Comparison of ENCODE assay signal across 2 cellular contexts in the genomic region with DNA sequence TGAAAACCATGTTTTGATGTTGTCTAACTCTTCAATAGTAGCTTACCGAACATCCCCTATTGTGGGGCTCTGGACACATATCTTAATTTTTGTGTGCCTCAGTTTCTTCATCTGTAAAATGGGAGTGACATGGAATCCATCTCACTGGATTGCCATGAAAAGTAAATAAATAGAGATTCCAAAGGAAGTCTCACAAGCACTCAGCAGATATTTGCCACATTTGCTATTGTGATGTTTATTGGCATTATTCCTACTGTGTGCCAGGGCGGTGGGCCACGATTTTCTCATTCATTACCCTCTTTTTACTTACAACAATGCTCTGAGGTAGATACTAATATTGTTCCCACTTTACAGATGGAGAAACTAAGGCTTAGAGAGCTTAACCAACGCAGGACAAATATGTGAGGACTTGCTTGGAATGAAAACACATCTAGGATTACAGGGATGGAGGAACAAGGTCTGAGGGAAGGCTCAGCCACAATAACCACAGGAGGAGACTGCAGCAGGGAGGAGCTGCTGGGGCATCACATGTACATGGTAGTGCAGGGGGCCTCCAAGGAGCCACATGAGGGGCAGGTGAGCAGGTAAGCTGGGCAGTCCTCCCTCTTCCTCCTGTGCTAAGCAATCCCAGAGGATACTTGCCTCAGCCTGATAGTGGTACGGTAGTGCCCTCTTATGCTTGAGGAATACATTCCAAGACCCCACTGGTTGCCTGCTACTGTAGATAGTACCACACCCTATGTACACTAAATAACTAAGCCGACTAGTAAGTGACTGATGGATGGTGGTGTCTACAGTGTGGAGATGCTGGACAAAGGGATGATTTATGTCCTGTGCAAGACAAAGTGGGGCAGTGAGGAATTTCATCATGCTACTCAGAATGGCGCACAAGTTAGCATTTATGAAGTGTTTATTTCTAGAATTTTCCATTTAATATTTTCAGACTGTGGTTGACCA.
A peak's percentile ranks its signal among the peaks of the same experiment; 100 is the strongest.
TF ChIP-seq lines count a peak whose summit lies in the region.

No MANE protein-coding gene starts in this region.

TF ChIP-seq in A549, 52 proteins besides CTCF, POLR2A, EP300 and RAD21 (continued from another document and continues in another):
- TF ChIP-seq, protein P1, sequence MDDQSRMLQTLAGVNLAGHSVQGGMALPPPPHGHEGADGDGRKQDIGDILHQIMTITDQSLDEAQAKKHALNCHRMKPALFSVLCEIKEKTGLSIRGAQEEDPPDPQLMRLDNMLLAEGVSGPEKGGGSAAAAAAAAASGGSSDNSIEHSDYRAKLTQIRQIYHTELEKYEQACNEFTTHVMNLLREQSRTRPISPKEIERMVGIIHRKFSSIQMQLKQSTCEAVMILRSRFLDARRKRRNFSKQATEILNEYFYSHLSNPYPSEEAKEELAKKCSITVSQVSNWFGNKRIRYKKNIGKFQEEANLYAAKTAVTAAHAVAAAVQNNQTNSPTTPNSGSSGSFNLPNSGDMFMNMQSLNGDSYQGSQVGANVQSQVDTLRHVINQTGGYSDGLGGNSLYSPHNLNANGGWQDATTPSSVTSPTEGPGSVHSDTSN (IDR thresholded peaks at IDR 0.05): 0 out of 2 replicates have a peak, but pooled peaks have one; percentile 15
- TF ChIP-seq HEYL (CRISPR knock-in tag; IDR thresholded peaks at IDR 0.05) (no peak), FOSB (CRISPR knock-in tag; IDR thresholded peaks at IDR 0.05) (no peak), CEBPB (IDR thresholded peaks at IDR 0.05) (peak in 1 of 2 experiments; percentile 59; a peak in 1 of 4 replicates), RARB (CRISPR knock-in tag; IDR thresholded peaks at IDR 0.05) (no peak), SREBF2 (IDR thresholded peaks at IDR 0.05) (no peak), BHLHE40 (IDR thresholded peaks at IDR 0.05; ENCODE audit: low read depth, low read length) (no peak), CHD2 (IDR thresholded peaks at IDR 0.05; ENCODE audit: low read length, partially characterized antibody) (no peak), CBX2 (IDR thresholded peaks at IDR 0.05; ENCODE audit: borderline replicate concordance, low read depth) (no peak), TP53 (CRISPR knock-in tag; IDR thresholded peaks at IDR 0.05) (no peak), ESRRA (IDR thresholded peaks at IDR 0.05; ENCODE audit: borderline replicate concordance, low read length) (no peak), CHD4 (IDR thresholded peaks at IDR 0.05; ENCODE audit: borderline replicate concordance) (peak; percentile 93), MYC (IDR thresholded peaks at IDR 0.05; ENCODE audit: borderline replicate concordance, low read length) (no peak), MAFK (IDR thresholded peaks at IDR 0.05; ENCODE audit: partially characterized antibody) (no peak), TFCP2L1 (CRISPR knock-in tag; IDR thresholded peaks at IDR 0.05) (no peak), NFE2L2 (conservative IDR thresholded peaks at IDR 0.05; ENCODE audit: low read length) (no peak), PHF8 (IDR thresholded peaks at IDR 0.05; ENCODE audit: borderline replicate concordance, low read depth) (no peak), HOXB5 (CRISPR knock-in tag; IDR thresholded peaks at IDR 0.05) (peak; percentile 87), ZC3H11A (IDR thresholded peaks at IDR 0.05) (no peak), POLR2AphosphoS2 (conservative IDR thresholded peaks at IDR 0.05; ENCODE audit: low read length) (no peak), RFX5 (IDR thresholded peaks at IDR 0.05) (no peak)
- TF ChIP-seq, protein P2, sequence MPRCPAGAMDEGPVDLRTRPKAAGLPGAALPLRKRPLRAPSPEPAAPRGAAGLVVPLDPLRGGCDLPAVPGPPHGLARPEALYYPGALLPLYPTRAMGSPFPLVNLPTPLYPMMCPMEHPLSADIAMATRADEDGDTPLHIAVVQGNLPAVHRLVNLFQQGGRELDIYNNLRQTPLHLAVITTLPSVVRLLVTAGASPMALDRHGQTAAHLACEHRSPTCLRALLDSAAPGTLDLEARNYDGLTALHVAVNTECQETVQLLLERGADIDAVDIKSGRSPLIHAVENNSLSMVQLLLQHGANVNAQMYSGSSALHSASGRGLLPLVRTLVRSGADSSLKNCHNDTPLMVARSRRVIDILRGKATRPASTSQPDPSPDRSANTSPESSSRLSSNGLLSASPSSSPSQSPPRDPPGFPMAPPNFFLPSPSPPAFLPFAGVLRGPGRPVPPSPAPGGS (IDR thresholded peaks at IDR 0.05): no peak
- TF ChIP-seq, protein P3, sequence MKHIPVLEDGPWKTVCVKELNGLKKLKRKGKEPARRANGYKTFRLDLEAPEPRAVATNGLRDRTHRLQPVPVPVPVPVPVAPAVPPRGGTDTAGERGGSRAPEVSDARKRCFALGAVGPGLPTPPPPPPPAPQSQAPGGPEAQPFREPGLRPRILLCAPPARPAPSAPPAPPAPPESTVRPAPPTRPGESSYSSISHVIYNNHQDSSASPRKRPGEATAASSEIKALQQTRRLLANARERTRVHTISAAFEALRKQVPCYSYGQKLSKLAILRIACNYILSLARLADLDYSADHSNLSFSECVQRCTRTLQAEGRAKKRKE (CRISPR knock-in tag; IDR thresholded peaks at IDR 0.05; ENCODE audit: low read depth): no peak
- TF ChIP-seq, protein P4, sequence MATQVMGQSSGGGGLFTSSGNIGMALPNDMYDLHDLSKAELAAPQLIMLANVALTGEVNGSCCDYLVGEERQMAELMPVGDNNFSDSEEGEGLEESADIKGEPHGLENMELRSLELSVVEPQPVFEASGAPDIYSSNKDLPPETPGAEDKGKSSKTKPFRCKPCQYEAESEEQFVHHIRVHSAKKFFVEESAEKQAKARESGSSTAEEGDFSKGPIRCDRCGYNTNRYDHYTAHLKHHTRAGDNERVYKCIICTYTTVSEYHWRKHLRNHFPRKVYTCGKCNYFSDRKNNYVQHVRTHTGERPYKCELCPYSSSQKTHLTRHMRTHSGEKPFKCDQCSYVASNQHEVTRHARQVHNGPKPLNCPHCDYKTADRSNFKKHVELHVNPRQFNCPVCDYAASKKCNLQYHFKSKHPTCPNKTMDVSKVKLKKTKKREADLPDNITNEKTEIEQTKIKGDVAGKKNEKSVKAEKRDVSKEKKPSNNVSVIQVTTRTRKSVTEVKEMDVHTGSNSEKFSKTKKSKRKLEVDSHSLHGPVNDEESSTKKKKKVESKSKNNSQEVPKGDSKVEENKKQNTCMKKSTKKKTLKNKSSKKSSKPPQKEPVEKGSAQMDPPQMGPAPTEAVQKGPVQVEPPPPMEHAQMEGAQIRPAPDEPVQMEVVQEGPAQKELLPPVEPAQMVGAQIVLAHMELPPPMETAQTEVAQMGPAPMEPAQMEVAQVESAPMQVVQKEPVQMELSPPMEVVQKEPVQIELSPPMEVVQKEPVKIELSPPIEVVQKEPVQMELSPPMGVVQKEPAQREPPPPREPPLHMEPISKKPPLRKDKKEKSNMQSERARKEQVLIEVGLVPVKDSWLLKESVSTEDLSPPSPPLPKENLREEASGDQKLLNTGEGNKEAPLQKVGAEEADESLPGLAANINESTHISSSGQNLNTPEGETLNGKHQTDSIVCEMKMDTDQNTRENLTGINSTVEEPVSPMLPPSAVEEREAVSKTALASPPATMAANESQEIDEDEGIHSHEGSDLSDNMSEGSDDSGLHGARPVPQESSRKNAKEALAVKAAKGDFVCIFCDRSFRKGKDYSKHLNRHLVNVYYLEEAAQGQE (IDR thresholded peaks at IDR 0.05): no peak
- TF ChIP-seq, protein P5, sequence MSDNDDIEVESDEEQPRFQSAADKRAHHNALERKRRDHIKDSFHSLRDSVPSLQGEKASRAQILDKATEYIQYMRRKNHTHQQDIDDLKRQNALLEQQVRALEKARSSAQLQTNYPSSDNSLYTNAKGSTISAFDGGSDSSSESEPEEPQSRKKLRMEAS (IDR thresholded peaks at IDR 0.05): peak; percentile 44

TF ChIP-seq in K562, 482 proteins besides CTCF, POLR2A, EP300 and RAD21 (continued from another document and continues in another):
- TF ChIP-seq, protein P6, sequence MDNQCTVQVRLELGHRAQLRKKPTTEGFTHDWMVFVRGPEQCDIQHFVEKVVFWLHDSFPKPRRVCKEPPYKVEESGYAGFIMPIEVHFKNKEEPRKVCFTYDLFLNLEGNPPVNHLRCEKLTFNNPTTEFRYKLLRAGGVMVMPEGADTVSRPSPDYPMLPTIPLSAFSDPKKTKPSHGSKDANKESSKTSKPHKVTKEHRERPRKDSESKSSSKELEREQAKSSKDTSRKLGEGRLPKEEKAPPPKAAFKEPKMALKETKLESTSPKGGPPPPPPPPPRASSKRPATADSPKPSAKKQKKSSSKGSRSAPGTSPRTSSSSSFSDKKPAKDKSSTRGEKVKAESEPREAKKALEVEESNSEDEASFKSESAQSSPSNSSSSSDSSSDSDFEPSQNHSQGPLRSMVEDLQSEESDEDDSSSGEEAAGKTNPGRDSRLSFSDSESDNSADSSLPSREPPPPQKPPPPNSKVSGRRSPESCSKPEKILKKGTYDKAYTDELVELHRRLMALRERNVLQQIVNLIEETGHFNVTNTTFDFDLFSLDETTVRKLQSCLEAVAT (IDR thresholded peaks at IDR 0.05): no peak
- no peak for TF ChIP-seq CC2D1A (IDR thresholded peaks at IDR 0.05)
- no peak for TF ChIP-seq MBD2 (IDR thresholded peaks at IDR 0.05; ENCODE audit: borderline replicate concordance, low read depth)
- no peak for TF ChIP-seq SMAD1 (IDR thresholded peaks at IDR 0.05; ENCODE audit: low read depth, low read length, partially characterized antibody)
- no peak for TF ChIP-seq HMGN3 (IDR thresholded peaks at IDR 0.05; ENCODE audit: borderline replicate concordance, extremely low read depth, insufficient read length, low read depth, low read length)
- TF ChIP-seq ZFX (CRISPR knock-in tag; IDR thresholded peaks at IDR 0.05): no peak
- no peak for TF ChIP-seq TRIM24 (IDR thresholded peaks at IDR 0.05)
- no peak for TF ChIP-seq BDP1 (IDR thresholded peaks at IDR 0.05; ENCODE audit: insufficient read depth, insufficient read length)
- no peak for TF ChIP-seq JUNB (CRISPR knock-in tag; conservative IDR thresholded peaks at IDR 0.05)
- TF ChIP-seq HMG20A (CRISPR knock-in tag; conservative IDR thresholded peaks at IDR 0.05): no peak
- TF ChIP-seq NR4A1 (CRISPR knock-in tag; IDR thresholded peaks at IDR 0.05): no peak
- no peak for TF ChIP-seq NR4A1 (tag; IDR thresholded peaks at IDR 0.05)
- TF ChIP-seq MCM7 (IDR thresholded peaks at IDR 0.05): no peak
- TF ChIP-seq, protein P7, sequence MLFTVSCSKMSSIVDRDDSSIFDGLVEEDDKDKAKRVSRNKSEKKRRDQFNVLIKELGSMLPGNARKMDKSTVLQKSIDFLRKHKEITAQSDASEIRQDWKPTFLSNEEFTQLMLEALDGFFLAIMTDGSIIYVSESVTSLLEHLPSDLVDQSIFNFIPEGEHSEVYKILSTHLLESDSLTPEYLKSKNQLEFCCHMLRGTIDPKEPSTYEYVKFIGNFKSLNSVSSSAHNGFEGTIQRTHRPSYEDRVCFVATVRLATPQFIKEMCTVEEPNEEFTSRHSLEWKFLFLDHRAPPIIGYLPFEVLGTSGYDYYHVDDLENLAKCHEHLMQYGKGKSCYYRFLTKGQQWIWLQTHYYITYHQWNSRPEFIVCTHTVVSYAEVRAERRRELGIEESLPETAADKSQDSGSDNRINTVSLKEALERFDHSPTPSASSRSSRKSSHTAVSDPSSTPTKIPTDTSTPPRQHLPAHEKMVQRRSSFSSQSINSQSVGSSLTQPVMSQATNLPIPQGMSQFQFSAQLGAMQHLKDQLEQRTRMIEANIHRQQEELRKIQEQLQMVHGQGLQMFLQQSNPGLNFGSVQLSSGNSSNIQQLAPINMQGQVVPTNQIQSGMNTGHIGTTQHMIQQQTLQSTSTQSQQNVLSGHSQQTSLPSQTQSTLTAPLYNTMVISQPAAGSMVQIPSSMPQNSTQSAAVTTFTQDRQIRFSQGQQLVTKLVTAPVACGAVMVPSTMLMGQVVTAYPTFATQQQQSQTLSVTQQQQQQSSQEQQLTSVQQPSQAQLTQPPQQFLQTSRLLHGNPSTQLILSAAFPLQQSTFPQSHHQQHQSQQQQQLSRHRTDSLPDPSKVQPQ (CRISPR knock-in tag; IDR thresholded peaks at IDR 0.05; ENCODE audit: borderline replicate concordance): no peak
- no peak for TF ChIP-seq HMG20B (CRISPR knock-in tag; IDR thresholded peaks at IDR 0.05)
- TF ChIP-seq, protein P8, sequence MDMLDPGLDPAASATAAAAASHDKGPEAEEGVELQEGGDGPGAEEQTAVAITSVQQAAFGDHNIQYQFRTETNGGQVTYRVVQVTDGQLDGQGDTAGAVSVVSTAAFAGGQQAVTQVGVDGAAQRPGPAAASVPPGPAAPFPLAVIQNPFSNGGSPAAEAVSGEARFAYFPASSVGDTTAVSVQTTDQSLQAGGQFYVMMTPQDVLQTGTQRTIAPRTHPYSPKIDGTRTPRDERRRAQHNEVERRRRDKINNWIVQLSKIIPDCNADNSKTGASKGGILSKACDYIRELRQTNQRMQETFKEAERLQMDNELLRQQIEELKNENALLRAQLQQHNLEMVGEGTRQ (CRISPR knock-in tag; IDR thresholded peaks at IDR 0.05): no peak
- TF ChIP-seq SPI1 (IDR thresholded peaks at IDR 0.05; ENCODE audit: borderline replicate concordance, low read depth, low read length): no peak
- TF ChIP-seq FUS (optimal IDR thresholded peaks at IDR 0.05; ENCODE audit: low read depth, low read length): no peak
- no peak for TF ChIP-seq PTTG1 (tag; IDR thresholded peaks at IDR 0.05; ENCODE audit: low read depth)
- TF ChIP-seq MEIS2 (IDR thresholded peaks at IDR 0.05; ENCODE audit: partially characterized antibody): peak; percentile 98
- TF ChIP-seq, protein P9, sequence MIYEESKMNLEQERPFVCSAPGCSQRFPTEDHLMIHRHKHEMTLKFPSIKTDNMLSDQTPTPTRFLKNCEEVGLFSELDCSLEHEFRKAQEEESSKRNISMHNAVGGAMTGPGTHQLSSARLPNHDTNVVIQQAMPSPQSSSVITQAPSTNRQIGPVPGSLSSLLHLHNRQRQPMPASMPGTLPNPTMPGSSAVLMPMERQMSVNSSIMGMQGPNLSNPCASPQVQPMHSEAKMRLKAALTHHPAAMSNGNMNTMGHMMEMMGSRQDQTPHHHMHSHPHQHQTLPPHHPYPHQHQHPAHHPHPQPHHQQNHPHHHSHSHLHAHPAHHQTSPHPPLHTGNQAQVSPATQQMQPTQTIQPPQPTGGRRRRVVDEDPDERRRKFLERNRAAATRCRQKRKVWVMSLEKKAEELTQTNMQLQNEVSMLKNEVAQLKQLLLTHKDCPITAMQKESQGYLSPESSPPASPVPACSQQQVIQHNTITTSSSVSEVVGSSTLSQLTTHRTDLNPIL (CRISPR knock-in tag; IDR thresholded peaks at IDR 0.05): no peak
- no peak; the same call in 1 of the 2 replicates for TF ChIP-seq CBFA2T2 (conservative IDR thresholded peaks at IDR 0.05)
- peak; percentile 22 to 58; a peak in 2 of 4 replicates for TF ChIP-seq KDM1A (IDR thresholded peaks at IDR 0.05)
- TF ChIP-seq, protein P10, sequence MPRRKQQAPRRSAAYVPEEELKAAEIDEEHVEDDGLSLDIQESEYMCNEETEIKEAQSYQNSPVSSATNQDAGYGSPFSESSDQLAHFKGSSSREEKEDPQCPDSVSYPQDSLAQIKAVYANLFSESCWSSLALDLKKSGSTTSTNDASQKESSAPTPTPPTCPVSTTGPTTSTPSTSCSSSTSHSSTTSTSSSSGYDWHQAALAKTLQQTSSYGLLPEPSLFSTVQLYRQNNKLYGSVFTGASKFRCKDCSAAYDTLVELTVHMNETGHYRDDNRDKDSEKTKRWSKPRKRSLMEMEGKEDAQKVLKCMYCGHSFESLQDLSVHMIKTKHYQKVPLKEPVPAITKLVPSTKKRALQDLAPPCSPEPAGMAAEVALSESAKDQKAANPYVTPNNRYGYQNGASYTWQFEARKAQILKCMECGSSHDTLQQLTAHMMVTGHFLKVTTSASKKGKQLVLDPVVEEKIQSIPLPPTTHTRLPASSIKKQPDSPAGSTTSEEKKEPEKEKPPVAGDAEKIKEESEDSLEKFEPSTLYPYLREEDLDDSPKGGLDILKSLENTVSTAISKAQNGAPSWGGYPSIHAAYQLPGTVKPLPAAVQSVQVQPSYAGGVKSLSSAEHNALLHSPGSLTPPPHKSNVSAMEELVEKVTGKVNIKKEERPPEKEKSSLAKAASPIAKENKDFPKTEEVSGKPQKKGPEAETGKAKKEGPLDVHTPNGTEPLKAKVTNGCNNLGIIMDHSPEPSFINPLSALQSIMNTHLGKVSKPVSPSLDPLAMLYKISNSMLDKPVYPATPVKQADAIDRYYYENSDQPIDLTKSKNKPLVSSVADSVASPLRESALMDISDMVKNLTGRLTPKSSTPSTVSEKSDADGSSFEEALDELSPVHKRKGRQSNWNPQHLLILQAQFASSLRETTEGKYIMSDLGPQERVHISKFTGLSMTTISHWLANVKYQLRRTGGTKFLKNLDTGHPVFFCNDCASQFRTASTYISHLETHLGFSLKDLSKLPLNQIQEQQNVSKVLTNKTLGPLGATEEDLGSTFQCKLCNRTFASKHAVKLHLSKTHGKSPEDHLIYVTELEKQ (CRISPR knock-in tag; IDR thresholded peaks at IDR 0.05): peak; percentile 18; the same call in 1 of the 2 replicates
- no peak for TF ChIP-seq CHCHD3 (CRISPR knock-in tag; IDR thresholded peaks at IDR 0.05)
